1 cellular context compared by ENCODE assay signal in the genomic region with DNA sequence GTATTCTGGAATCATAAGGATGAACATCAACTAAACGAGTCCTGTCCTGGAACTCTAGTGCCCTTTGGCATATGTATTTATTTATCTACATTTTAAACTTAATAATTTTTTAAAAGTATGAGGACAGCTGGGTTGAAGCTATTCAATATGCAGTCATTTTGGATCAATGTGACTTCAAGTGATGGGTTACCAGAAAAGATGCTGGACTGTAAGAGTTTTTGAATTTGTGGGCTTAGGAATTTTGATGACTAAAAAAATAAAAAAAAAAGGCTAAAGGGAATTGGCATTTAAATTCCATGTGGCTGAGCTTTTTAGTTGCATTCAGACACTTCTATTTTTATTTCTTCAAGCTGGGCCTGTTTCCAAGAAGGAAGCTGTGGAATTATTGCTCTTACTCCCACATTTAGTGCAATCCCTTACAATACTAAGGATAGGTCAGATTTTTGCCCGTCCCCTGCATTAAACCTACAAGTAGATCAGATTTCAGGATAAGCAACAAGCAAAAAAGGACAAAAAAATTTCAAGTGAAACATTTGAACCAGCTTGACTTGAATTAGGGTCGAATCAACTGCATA.
A peak's percentile ranks its signal among the peaks of the same experiment; 100 is the strongest.
TF ChIP-seq lines count a peak whose summit lies in the region.

No MANE protein-coding gene starts in this region.

TF ChIP-seq in SK-N-SH, 30 proteins besides CTCF, POLR2A, EP300 and RAD21 (continued from another document):
- TF ChIP-seq ZBTB33 (IDR thresholded peaks at IDR 0.05; ENCODE audit: borderline replicate concordance, low read depth) (peak; percentile 62; the same call in 1 of the 2 replicates), GABPA (IDR thresholded peaks at IDR 0.05; ENCODE audit: low read depth) (0 out of 2 replicates have a peak, but pooled peaks have one; percentile 10), RCOR1 (IDR thresholded peaks at IDR 0.05; ENCODE audit: low read length) (no peak), TAF1 (IDR thresholded peaks at IDR 0.05; ENCODE audit: borderline replicate concordance, low read depth, low read length) (no peak), FOXM1 (IDR thresholded peaks at IDR 0.05; ENCODE audit: low read depth) (peak; percentile 82), RFX5 (IDR thresholded peaks at IDR 0.05; ENCODE audit: low read length) (no peak), EZH2phosphoT487 (IDR thresholded peaks at IDR 0.05; ENCODE audit: borderline replicate concordance, low read depth) (no peak), CHD2 (IDR thresholded peaks at IDR 0.05; ENCODE audit: low read length, partially characterized antibody) (no peak), MEF2A (IDR thresholded peaks at IDR 0.05; ENCODE audit: borderline replicate concordance, low read depth) (peak; percentile 97), NFIC (IDR thresholded peaks at IDR 0.05; ENCODE audit: borderline replicate concordance) (peak; percentile 91), ELF1 (IDR thresholded peaks at IDR 0.05) (no peak), POLR2AphosphoS5 (IDR thresholded peaks at IDR 0.05; ENCODE audit: low read depth, low read length) (peak; percentile 29; the same call in 1 of the 2 replicates), TEAD4 (IDR thresholded peaks at IDR 0.05; ENCODE audit: borderline replicate concordance, insufficient read depth) (peak; percentile 88), PBX3 (IDR thresholded peaks at IDR 0.05) (peak; percentile 76), FOSL2 (IDR thresholded peaks at IDR 0.05; ENCODE audit: borderline replicate concordance, low read depth) (peak; percentile 63), REST (IDR thresholded peaks at IDR 0.05; ENCODE audit: low read depth, low read length) (no peak; the same call in 1 of the 2 replicates)
